In genomic region chrX:8813036-8813435, GRCh38 we compare ENCODE assay signal across 1 cellular context.
TF ChIP-seq lines count a peak whose summit lies in the region.

No MANE protein-coding gene starts in this region.

TF ChIP-seq in K562, 482 proteins besides CTCF, POLR2A, EP300 and RAD21 (continued from another document):
- TF ChIP-seq, protein P1, sequence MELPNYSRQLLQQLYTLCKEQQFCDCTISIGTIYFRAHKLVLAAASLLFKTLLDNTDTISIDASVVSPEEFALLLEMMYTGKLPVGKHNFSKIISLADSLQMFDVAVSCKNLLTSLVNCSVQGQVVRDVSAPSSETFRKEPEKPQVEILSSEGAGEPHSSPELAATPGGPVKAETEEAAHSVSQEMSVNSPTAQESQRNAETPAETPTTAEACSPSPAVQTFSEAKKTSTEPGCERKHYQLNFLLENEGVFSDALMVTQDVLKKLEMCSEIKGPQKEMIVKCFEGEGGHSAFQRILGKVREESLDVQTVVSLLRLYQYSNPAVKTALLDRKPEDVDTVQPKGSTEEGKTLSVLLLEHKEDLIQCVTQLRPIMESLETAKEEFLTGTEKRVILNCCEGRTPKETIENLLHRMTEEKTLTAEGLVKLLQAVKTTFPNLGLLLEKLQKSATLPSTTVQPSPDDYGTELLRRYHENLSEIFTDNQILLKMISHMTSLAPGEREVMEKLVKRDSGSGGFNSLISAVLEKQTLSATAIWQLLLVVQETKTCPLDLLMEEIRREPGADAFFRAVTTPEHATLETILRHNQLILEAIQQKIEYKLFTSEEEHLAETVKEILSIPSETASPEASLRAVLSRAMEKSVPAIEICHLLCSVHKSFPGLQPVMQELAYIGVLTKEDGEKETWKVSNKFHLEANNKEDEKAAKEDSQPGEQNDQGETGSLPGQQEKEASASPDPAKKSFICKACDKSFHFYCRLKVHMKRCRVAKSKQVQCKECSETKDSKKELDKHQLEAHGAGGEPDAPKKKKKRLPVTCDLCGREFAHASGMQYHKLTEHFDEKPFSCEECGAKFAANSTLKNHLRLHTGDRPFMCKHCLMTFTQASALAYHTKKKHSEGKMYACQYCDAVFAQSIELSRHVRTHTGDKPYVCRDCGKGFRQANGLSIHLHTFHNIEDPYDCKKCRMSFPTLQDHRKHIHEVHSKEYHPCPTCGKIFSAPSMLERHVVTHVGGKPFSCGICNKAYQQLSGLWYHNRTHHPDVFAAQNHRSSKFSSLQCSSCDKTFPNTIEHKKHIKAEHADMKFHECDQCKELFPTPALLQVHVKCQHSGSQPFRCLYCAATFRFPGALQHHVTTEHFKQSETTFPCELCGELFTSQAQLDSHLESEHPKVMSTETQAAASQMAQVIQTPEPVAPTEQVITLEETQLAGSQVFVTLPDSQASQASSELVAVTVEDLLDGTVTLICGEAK (IDR thresholded peaks at IDR 0.05) = peak; percentile 90
- TF ChIP-seq, protein P1 (CRISPR knock-in tag; IDR thresholded peaks at IDR 0.05) = peak; percentile 54; the same call in 1 of the 2 replicates
- TF ChIP-seq ZFPM2 (CRISPR knock-in tag; IDR thresholded peaks at IDR 0.05) = no peak
- TF ChIP-seq ZNF717 (CRISPR knock-in tag; IDR thresholded peaks at IDR 0.05) = no peak
